In the genomic region with DNA sequence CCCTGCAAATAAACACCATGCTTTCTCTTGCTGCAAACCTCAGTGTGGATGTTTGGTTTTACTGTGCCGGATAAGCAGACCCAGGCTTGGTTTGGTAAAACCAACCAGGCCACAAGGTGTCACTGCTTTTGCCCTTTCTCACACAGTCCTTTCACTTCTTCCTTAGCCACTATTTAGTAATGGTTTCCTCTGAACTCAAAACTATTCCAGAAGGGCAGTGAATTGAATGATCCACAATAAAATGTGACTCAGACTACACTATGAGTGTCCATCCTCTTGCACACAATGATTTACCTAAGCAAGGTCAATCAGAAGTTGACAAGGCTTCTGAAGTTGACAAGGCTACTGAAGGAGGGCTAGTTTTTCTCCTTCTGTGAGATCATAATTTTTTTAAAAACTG, we compare ENCODE assay signal across 8 cellular contexts.
A peak's percentile ranks its signal among the peaks of the same experiment; 100 is the strongest.
DNase-seq lines count a peak whose midpoint lies in the region; ATAC-seq, FAIRE-seq and TF ChIP-seq lines count a peak whose summit lies in the region.

No MANE protein-coding gene starts in this region.

- no peak for TF ChIP-seq RAD21 in HepG2 (CRISPR knock-in tag; IDR thresholded peaks at IDR 0.05)

- WGBS in HepG2 (ENCODE audit: low lambda C conversion rate): 13% methylated on average over 1 of the region's 1 CpG

- no peak overlapping the region for H2AFZ ChIP-seq in HepG2 (ENCODE audit: low read length)

- POLR2A ChIA-PET in BJ (lab: Charles Lee): no interaction called here
- POLR2A ChIA-PET in HepG2 (lab: Yijun Ruan, JAX): no interaction called here

- no peak for TF ChIP-seq POLR2A in HepG2 (IDR thresholded peaks at IDR 0.05; ENCODE audit: insufficient read depth in 1 of 2, low read depth in 2 of 2, low read length in 2 of 2)

- no peaks in the 10 kb centered on the region for H3K9me3 ChIP-seq in WERI-Rb-1 (ENCODE audit: severe bottlenecking)
- no peaks in the 10 kb centered on the region for H3K9me3 ChIP-seq in HepG2 (ENCODE audit: low read length)
- H3K9me3 ChIP-seq in effector memory CD4-positive, alpha-beta T cell (ENCODE audit: control insufficient read depth, low read length): no peaks in the 10 kb centered on the region

- H3K27me3 ChIP-seq in BJ (ENCODE audit: control insufficient read depth, insufficient read depth, low read length) (no peaks in the 10 kb centered on the region), WERI-Rb-1 (ENCODE audit: insufficient read depth, low read depth, severe bottlenecking) (no peaks in the 10 kb centered on the region), HepG2 (ENCODE audit: control insufficient read depth in 1 of 2, insufficient read depth in 2 of 2, low read length in 2 of 2) (peaks cover 0 to 1% of the 10 kb centered on the region in 2 experiments; a peak in 1 of 5 replicates)
- H3K27me3 ChIP-seq in effector memory CD4-positive, alpha-beta T cell (replicated peaks; ENCODE audit: control insufficient read depth, insufficient read depth, low read length, poor library complexity, severe bottlenecking): no peaks in the 10 kb centered on the region

- H4K20me1 ChIP-seq in HepG2 (ENCODE audit: insufficient read depth, low read length): no peaks in the 10 kb centered on the region

- H3K4me2 ChIP-seq in HepG2 (ENCODE audit: low read depth, low read length): no peak overlapping the region

- in situ Hi-C loops in HepG2 (cut with HindIII; ENCODE audit: extremely low pct_ligation_motif_present, low pct_unique_long_range_greater_than_20kb): no loop called here

- H3K4me3 ChIP-seq in BJ (ENCODE audit: low read depth, low read length): no peak overlapping the region
- H3K4me3 ChIP-seq in WERI-Rb-1 (ENCODE audit: low read depth, low read length): no peak overlapping the region
- no peak overlapping the region for H3K4me3 ChIP-seq in HepG2 (replicated peaks in 1 of 3; ENCODE audit: insufficient read depth in 1 of 3, low read depth in 2 of 3, low read length in 3 of 3)
- H3K4me3 ChIP-seq in effector memory CD4-positive, alpha-beta T cell (ENCODE audit: insufficient read depth, low read depth, low read length, poor library complexity, severe bottlenecking): no peak overlapping the region

- H3K79me2 ChIP-seq in HepG2 (ENCODE audit: insufficient read depth, low read length): no peaks in the 10 kb centered on the region

- H3K4me1 ChIP-seq in HepG2 (ENCODE audit: insufficient read depth, low read length): no peaks in the 10 kb centered on the region
- H3K4me1 ChIP-seq in effector memory CD4-positive, alpha-beta T cell (ENCODE audit: control insufficient read depth, insufficient read depth, low read length, poor library complexity, severe bottlenecking): no peaks in the 10 kb centered on the region

- H3K27ac ChIP-seq in WERI-Rb-1: no peak overlapping the region
- no peak overlapping the region for H3K27ac ChIP-seq in HepG2 (ENCODE audit: extremely low read length, insufficient read depth, low read length)
- H3K27ac ChIP-seq in effector memory CD4-positive, alpha-beta T cell (ENCODE audit: insufficient read depth, low read length, poor library complexity, severe bottlenecking): no peak overlapping the region

- no peak overlapping the region for H3K9ac ChIP-seq in HepG2 (ENCODE audit: insufficient read depth, low read depth, low read length)

- ATAC-seq in HG02610 (IDR thresholded peaks at IDR 0.05; ENCODE audit: unreplicated experiment): peak; percentile 49
- peak; percentile 72 for ATAC-seq in HepG2
- no peak for ATAC-seq in left colon
- ATAC-seq in GM18858 (IDR thresholded peaks at IDR 0.05; ENCODE audit: unreplicated experiment): no peak

- TF ChIP-seq EP300 in HepG2 (IDR thresholded peaks at IDR 0.05; ENCODE audit: low read depth in 2 of 2, low read length in 2 of 2): no peak
- no peak for TF ChIP-seq EP300 in HepG2 (CRISPR knock-in tag; IDR thresholded peaks at IDR 0.05; ENCODE audit: borderline replicate concordance)

- H3K36me3 ChIP-seq in BJ (ENCODE audit: control insufficient read depth, insufficient read depth, low read length) (no peaks in the 10 kb centered on the region), WERI-Rb-1 (no peaks in the 10 kb centered on the region), HepG2 (replicated peaks in 1 of 2; ENCODE audit: control insufficient read depth in 1 of 2, insufficient read depth in 2 of 2, low read length in 2 of 2) (no peaks in the 10 kb centered on the region)
- no peaks in the 10 kb centered on the region for H3K36me3 ChIP-seq in effector memory CD4-positive, alpha-beta T cell (ENCODE audit: control insufficient read depth, insufficient read depth, low read length)

- no TSS peak for BruUV-seq in HepG2 (replicated peaks; lab: Mats Ljungman, UMichigan)

- TF ChIP-seq CTCF in BJ (IDR thresholded peaks at IDR 0.05; ENCODE audit: insufficient read depth, low read depth, low read length): peak; percentile 52
- peak; percentile 41 for TF ChIP-seq CTCF in WERI-Rb-1 (IDR thresholded peaks at IDR 0.05; ENCODE audit: low read depth, low read length)
- peak; percentile 29; the same call in 1 of the 2 replicates for TF ChIP-seq CTCF in HepG2 (CRISPR knock-in tag; IDR thresholded peaks at IDR 0.05)

- FAIRE-seq in HepG2 (lab: Jason Lieb, UNC): no peak

- DNase-seq in BJ (ENCODE audit: low read depth) (no peak), WERI-Rb-1 (no peak), HepG2 (ENCODE audit: low spot score) (peak; percentile 3), left colon (no peak), AML-193 (lab: John Stamatoyannopoulos, UW) (no peak)
- no peak for DNase-seq in effector memory CD4-positive, alpha-beta T cell

- intact Hi-C loops in HepG2 (cut with micrococcal nuclease; ENCODE audit: unreplicated experiment): loop anchor here (1.0 kb wide), 2 partner anchors 239 to 293 kb away; no protein-coding TSS in a partner anchor
- intact Hi-C loops in left colon (cut with DNase I, micrococcal nuclease): no loop called here

- CTCF ChIA-PET in BJ (lab: Yijun Ruan, JAX) (interaction anchor here (2.0 kb wide), 1 partner anchor 240 kb away, joined by 4 read pairs; no protein-coding TSS in a partner anchor), HepG2 (lab: Yijun Ruan, JAX; ENCODE audit: low intra/inter-chr PET ratio, low total read pairs) (interaction anchor here (1.7 kb wide), 1 partner anchor 240 kb away, joined by 5 read pairs; no protein-coding TSS in a partner anchor)

TF ChIP-seq in HepG2, 621 proteins besides CTCF, POLR2A, EP300 and RAD21:
- TF ChIP-seq ZNF614 (CRISPR knock-in tag; IDR thresholded peaks at IDR 0.05; ENCODE audit: borderline replicate concordance) (no peak), STAG1 (CRISPR knock-in tag; IDR thresholded peaks at IDR 0.05) (peak; percentile 23; the same call in 1 of the 2 replicates)
TF ChIP-seq in HepG2: peak in this region for 1.

Comparison
In these comparisons a context has a peak if more than half of its experiments do, and no peak if none do; other contexts are left out.
1. ATAC-seq: peak in HG02610 (single experiment) and HepG2 (single experiment); none in left colon (single experiment) and GM18858 (single experiment).
2. Peak in every context shown above with its lines, with median percentiles within 50 percentile points of each other: CTCF ChIP-seq.